Comparison of ENCODE assay signal across 8 cellular contexts in genomic region chr1:225767591-225768540, GRCh38. TPM values are rescaled to one million over a fixed set of nuclear protein-coding genes. Genes with fewer than 3 reads are reported as not detected.
A peak's percentile ranks its signal among the peaks of the same experiment; 100 is the strongest.
DNase-seq lines count a peak whose midpoint lies in the region; ATAC-seq and TF ChIP-seq lines count a peak whose summit lies in the region.

No MANE protein-coding gene starts in this region.

- WGBS in body of pancreas, 2 donors, result 46 to 67% methylated on average over 13 to 17 of the region's 17 CpGs

- no peak for TF ChIP-seq POLR2A in body of pancreas (IDR thresholded peaks at IDR 0.05)

- H3K9me3 ChIP-seq in body of pancreas (no peaks in the 10 kb centered on the region), left lung (no peaks in the 10 kb centered on the region)

- peaks cover 57% of the 10 kb centered on the region for H3K4me1 ChIP-seq in body of pancreas
- peaks cover 28 to 46% of the 10 kb centered on the region in 2 donors for H3K4me1 ChIP-seq in left lung

- intact Hi-C loops in body of pancreas (cut with DNase I) (loop anchor here (10.0 kb wide), 2 partner anchors 113 to 283 kb away; partner anchors contain the start of gene ENAH), left lung (cut with DNase I) (loop anchor here in 1 of 2 donors (10.0 kb wide), 1 partner anchor 113 kb away; the partner anchor contains the start of gene ENAH)

- H3K36me3 ChIP-seq in body of pancreas (replicated peaks in 1 of 2; ENCODE audit: insufficient read depth in 1 of 2, low read depth in 2 of 2), result no peaks in the 10 kb centered on the region
- H3K36me3 ChIP-seq in left lung, result no peaks in the 10 kb centered on the region

- peak; percentile 54 for DNase-seq in NCI-H82 (lab: John Stamatoyannopoulos, UW)
- DNase-seq in NCI-H82 treated with DMSO at 0.1 percent for 48 hours (lab: John Stamatoyannopoulos, UW; ENCODE audit: unreplicated experiment), result no peak
- DNase-seq in body of pancreas, result peak; percentile 68 to 88 (median 77)
- peak in 1 of 2 donors; percentile 71 for DNase-seq in left lung
- DNase-seq in ureter (ENCODE audit: low spot score), result peak; percentile 78
- DNase-seq in GM19238 (ENCODE audit: insufficient read length, low spot score), result no peak
- DNase-seq in medulla oblongata (ENCODE audit: extremely low spot score), result no peak
- no peak for DNase-seq in HK-2 (ENCODE audit: unreplicated experiment)

- ATAC-seq in body of pancreas, result peak; percentile 47
- peak; percentile 19 for ATAC-seq in left lung

- H3K27me3 ChIP-seq in body of pancreas, result no peaks in the 10 kb centered on the region
- H3K27me3 ChIP-seq in left lung, result no peaks in the 10 kb centered on the region

- H3K27ac ChIP-seq in body of pancreas (peak overlapping the region; percentile 12 to 82 (median 58)), left lung (peak overlapping the region; percentile 65 to 73)

- TF ChIP-seq CTCF in body of pancreas (IDR thresholded peaks at IDR 0.05) (no peak), left lung (IDR thresholded peaks at IDR 0.05) (no peak)

- H3K4me3 ChIP-seq in body of pancreas (no peak overlapping the region), left lung (no peak overlapping the region)

RNA-seq across cellular contexts. Expression of gene SRP9, which starts 9.8 kb away (rescaled TPM):
- total RNA-seq in body of pancreas (10 to 100 TPM; 48.5 to 86.6 TPM), left lung (100 to 1,000 TPM; 195 to 204 TPM), ureter (249 TPM)

RNA-seq across cellular contexts. Expression of gene EPHX1, which starts 42.1 kb away (rescaled TPM):
- total RNA-seq in body of pancreas (100 to 1,000 TPM; 109 to 136 TPM), left lung (100 to 1,000 TPM; 116 to 305 TPM), ureter (116 TPM)

Comparison
In these comparisons a context has a peak if more than half of its experiments do, and no peak if none do; other contexts are left out.
1. DNase-seq: peak in NCI-H82 (single experiment), body of pancreas (4 of 4) and ureter (single experiment); none in NCI-H82 treated with DMSO at 0.1 percent for 48 hours (single experiment), GM19238 (single experiment), medulla oblongata (single experiment) and HK-2 (single experiment).